1 cellular context compared by ENCODE assay signal in genomic region chr1:110963666-110964399, GRCh38.
TF ChIP-seq lines count a peak whose summit lies in the region.

Gene LRIF1, minus strand, starts transcription at chr1:110963922. Its CDS starts 234 bp downstream, at chr1:110963688.

TF ChIP-seq in HCT116, 20 proteins besides CTCF, POLR2A, EP300 and RAD21 (continued from another document):
- TF ChIP-seq ZBTB33 (IDR thresholded peaks at IDR 0.05; ENCODE audit: extremely low read depth, insufficient replicate concordance, low read length): no peak
- no peak for TF ChIP-seq EZH2phosphoT487 (IDR thresholded peaks at IDR 0.05; ENCODE audit: borderline replicate concordance)
- TF ChIP-seq FOSL1 (IDR thresholded peaks at IDR 0.05; ENCODE audit: low read depth): no peak
- peak; percentile 55 for TF ChIP-seq MAX (IDR thresholded peaks at IDR 0.05)
- TF ChIP-seq CEBPB (IDR thresholded peaks at IDR 0.05; ENCODE audit: low read depth): peak; percentile 66; the same call in 1 of the 2 replicates
- no peak for TF ChIP-seq EZH2 (IDR thresholded peaks at IDR 0.05)
- no peak for TF ChIP-seq JUND (IDR thresholded peaks at IDR 0.05)
- TF ChIP-seq TCF7L2 (IDR thresholded peaks at IDR 0.05; ENCODE audit: borderline replicate concordance, extremely low read depth, insufficient read depth, insufficient read length): peak; percentile 33
- peak; percentile 78 for TF ChIP-seq SIN3A (IDR thresholded peaks at IDR 0.05; ENCODE audit: low read depth)
- TF ChIP-seq ATF3 (IDR thresholded peaks at IDR 0.05): no peak
- peak; percentile 91 for TF ChIP-seq POLR2AphosphoS5 (IDR thresholded peaks at IDR 0.05; ENCODE audit: low read depth, low read length)
- no peak for TF ChIP-seq ZFX (IDR thresholded peaks at IDR 0.05)
- TF ChIP-seq ELF1 (IDR thresholded peaks at IDR 0.05; ENCODE audit: borderline replicate concordance, low read depth): peak; percentile 92
- TF ChIP-seq EGR1 (IDR thresholded peaks at IDR 0.05; ENCODE audit: low read depth): peak; percentile 97
